33 cellular contexts compared by ENCODE assay signal in genomic region chr14:35927727-35928126, GRCh38.
A peak's percentile ranks its signal among the peaks of the same experiment; 100 is the strongest.
DNase-seq lines count a peak whose midpoint lies in the region; ATAC-seq and TF ChIP-seq lines count a peak whose summit lies in the region.
"Had no signal": no experiment of that assay in that cellular context is flagged by ENCODE, and none has a peak within 500 bp of the region (broad histone marks: within the 10 kb centered on the region; RNA-seq: fewer than 3 reads in every experiment).

No MANE protein-coding gene starts in this region.

- H3K36me3 Mint-ChIP-seq in T-cell = no peaks in the 10 kb centered on the region
- H3K36me3 Mint-ChIP-seq: stimulated activated effector memory CD8-positive, alpha-beta T cell treated with anti-CD3 and anti-CD28 coated beads, Interleukin-12 subunit alpha, Interleukin-12 subunit beta, amount 100 ng/mL, for 72 hours; type B pancreatic cell; WTC11 had no signal

- H3K9me3 Mint-ChIP-seq in T-cell = peaks cover 0 to 2% (median 0%) of the 10 kb centered on the region in 3 donors
- H3K9me3 Mint-ChIP-seq: activated T-helper 17 cell treated with anti-CD3 and anti-CD28 coated beads, Interleukin-2, amount 50 U/mL, for 72 hours; endodermal cell; stimulated activated effector memory CD8-positive, alpha-beta T cell treated with anti-CD3 and anti-CD28 coated beads, Interleukin-12 subunit alpha, Interleukin-12 subunit beta, amount 100 ng/mL, for 72 hours; type B pancreatic cell; WTC11 had no signal

- H3K27ac ChIP-seq in OCI-LY7 (ENCODE audit: low read depth, low read length, poor library complexity, severe bottlenecking) = no peak overlapping the region
- H3K27ac ChIP-seq: cardiac muscle cell, colonic mucosa, esophagus squamous epithelium, gastroesophageal sphincter, KMS-11, pancreas had no signal

- H3K4me1 Mint-ChIP-seq in T-cell = peaks cover 6 to 14% (median 8%) of the 10 kb centered on the region in 3 donors
- H3K4me1 Mint-ChIP-seq: endodermal cell, WTC11 had no signal

- no peaks in the 10 kb centered on the region for H3K9me3 ChIP-seq in OCI-LY7 (ENCODE audit: low read length)
- H3K9me3 ChIP-seq: colonic mucosa, esophagus squamous epithelium, gastroesophageal sphincter, HAP-1, pancreas had no signal

- no peaks in the 10 kb centered on the region for H3K36me3 ChIP-seq in OCI-LY7 (ENCODE audit: insufficient read depth, low read length)
- H3K36me3 ChIP-seq: cardiac muscle cell, colonic mucosa, esophagus squamous epithelium, gastroesophageal sphincter, HAP-1, pancreas had no signal

- H3K4me3 ChIP-seq in OCI-LY7 (ENCODE audit: low read depth, low read length, poor library complexity, severe bottlenecking) (no peak overlapping the region), epithelial cell of esophagus (ENCODE audit: low read length) (no peak overlapping the region)
- H3K4me3 ChIP-seq: cardiac muscle cell, colonic mucosa, esophagus squamous epithelium, gastroesophageal sphincter, HAP-1, pancreas had no signal

- H4K20me1 ChIP-seq in OCI-LY7 (ENCODE audit: insufficient read depth, low read length) = no peaks in the 10 kb centered on the region

- no peak for ATAC-seq in T-cell (replicated peaks in 1 of 4)
- ATAC-seq: activated T-helper 17 cell treated with anti-CD3 and anti-CD28 coated beads, Interleukin-2, amount 50 U/mL, for 72 hours; gastroesophageal sphincter; left colon; pancreas; right cardiac atrium; stimulated activated effector memory CD8-positive, alpha-beta T cell treated with anti-CD3 and anti-CD28 coated beads, Interleukin-12 subunit alpha, Interleukin-12 subunit beta, amount 100 ng/mL, for 72 hours; WTC11 had no signal

- H3K4me1 ChIP-seq in OCI-LY7 (ENCODE audit: insufficient read depth, low read length, poor library complexity, severe bottlenecking) = peaks cover 7% of the 10 kb centered on the region
- H3K4me1 ChIP-seq: colonic mucosa, esophagus squamous epithelium, gastroesophageal sphincter, HAP-1, pancreas had no signal

- TF ChIP-seq CTCF in OCI-LY7 (conservative IDR thresholded peaks at IDR 0.05; ENCODE audit: low read length) = no peak
- TF ChIP-seq CTCF in epithelial cell of esophagus (IDR thresholded peaks at IDR 0.05; ENCODE audit: insufficient read depth, low read depth, low read length, missing control alignments) = no peak

- H3K4me3 Mint-ChIP-seq in T-cell = no peak overlapping the region
- H3K4me3 Mint-ChIP-seq: activated T-helper 17 cell treated with anti-CD3 and anti-CD28 coated beads, Interleukin-2, amount 50 U/mL, for 72 hours; endodermal cell; stimulated activated effector memory CD8-positive, alpha-beta T cell treated with anti-CD3 and anti-CD28 coated beads, Interleukin-12 subunit alpha, Interleukin-12 subunit beta, amount 100 ng/mL, for 72 hours; type B pancreatic cell; WTC11 had no signal

- peak; percentile 25 for DNase-seq in A172 (ENCODE audit: low spot score)
- DNase-seq in ELR (ENCODE audit: low read depth) = peak; percentile 27
- no peak for DNase-seq in OCI-LY7 (ENCODE audit: low spot score)
- peak; percentile 76 for DNase-seq in epithelial cell of esophagus (ENCODE audit: low read depth)
- no peak for DNase-seq in CD1c-positive myeloid dendritic cell (ENCODE audit: extremely low spot score)
- DNase-seq in T-cell = no peak
- DNase-seq in COR-L47 (lab: John Stamatoyannopoulos, UW) = no peak
- DNase-seq: activated CD4-positive, alpha-beta T cell treated with anti-CD3 and anti-CD28 coated beads, Interleukin-2, amount 50 U/mL, for 48 hours; activated CD8-positive, alpha-beta memory T cell treated with anti-CD3 and anti-CD28 coated beads, Interleukin-2, amount 50 U/mL, for 48 hours; activated naive CD4-positive, alpha-beta T cell treated with anti-CD3 and anti-CD28 coated beads, Interleukin-2, amount 50 U/mL, for 16 hours; anterior cingulate cortex; C1 segment of cervical spinal cord; colonic mucosa; endodermal cell; esophagus squamous epithelium; hippocampal formation; left colon; NCI-H1048; NCI-H1930; NCI-H345; NCI-H774; pancreas; right cardiac atrium; stimulated activated CD4-positive, alpha-beta T cell treated with anti-CD3 and anti-CD28 coated beads, Interleukin-4, amount 100 ng/mL, for 24 hours; T-helper 9 cell had no signal

- POLR2A ChIA-PET in OCI-LY7 (lab: Charles Lee) (no interaction called here), T-cell (lab: Charles Lee) (no interaction called here)

- no peaks in the 10 kb centered on the region for H3K9me2 ChIP-seq in OCI-LY7 (ENCODE audit: insufficient read depth, low read length)

- CTCF ChIA-PET in OCI-LY7 (lab: Charles Lee; ENCODE audit: unreplicated experiment) = no interaction called here
- CTCF ChIA-PET in T-cell (lab: Charles Lee) = interaction anchor here in 1 of 2 donors (0.5 kb wide), 1 partner anchor 36 kb away, joined by 4 read pairs; no protein-coding TSS in a partner anchor

- BruUV-seq in OCI-LY7 (replicated peaks; lab: Mats Ljungman, UMichigan) = no TSS peak

- no peak overlapping the region for H3K27ac Mint-ChIP-seq in T-cell
- H3K27ac Mint-ChIP-seq: activated T-helper 17 cell treated with anti-CD3 and anti-CD28 coated beads, Interleukin-2, amount 50 U/mL, for 72 hours; endodermal cell; stimulated activated effector memory CD8-positive, alpha-beta T cell treated with anti-CD3 and anti-CD28 coated beads, Interleukin-12 subunit alpha, Interleukin-12 subunit beta, amount 100 ng/mL, for 72 hours; type B pancreatic cell; WTC11 had no signal

- H3K27me3 Mint-ChIP-seq in T-cell = no peaks in the 10 kb centered on the region
- H3K27me3 Mint-ChIP-seq: type B pancreatic cell had no signal

- no peaks in the 10 kb centered on the region for H3K79me2 ChIP-seq in OCI-LY7 (ENCODE audit: insufficient read depth, low read depth, low read length)

- 0 out of 2 replicates have a peak overlapping the region, but pooled peaks have one; percentile 4 for H2AFZ ChIP-seq in OCI-LY7 (ENCODE audit: low read length)

- H3K4me2 ChIP-seq in OCI-LY7 (ENCODE audit: low read length) = no peak overlapping the region
- H3K4me2 ChIP-seq: KMS-11 had no signal

- intact Hi-C loops in OCI-LY7 (cut with micrococcal nuclease; ENCODE audit: unreplicated experiment) = no loop called here

Comparison
In these comparisons a context has a peak if more than half of its experiments do, and no peak if none do; other contexts are left out.
1. DNase-seq: peak in A172 (single experiment), ELR (single experiment) and epithelial cell of esophagus (single experiment); none in OCI-LY7 (single experiment), CD1c-positive myeloid dendritic cell (single experiment), T-cell (0 of 34) and COR-L47 (single experiment).